4 cellular contexts compared by ENCODE assay signal in genomic region chr21:34456180-34456579, GRCh38. TPM values are rescaled to one million over a fixed set of nuclear protein-coding genes. Genes with fewer than 3 reads are reported as not detected.
"Had no signal": no experiment of that assay in that cellular context is flagged by ENCODE, and none has a peak within 500 bp of the region (broad histone marks: within the 10 kb centered on the region; RNA-seq: fewer than 3 reads in every experiment).

No MANE protein-coding gene starts in this region.

RNA-seq across cellular contexts. Expression of gene SMIM34, which starts 32.4 kb away (rescaled TPM):
- total RNA-seq: LHCN-M2, M059J, MCF 10A, NCI-H460 had no signal

RNA-seq across cellular contexts. Expression of gene KCNE1, which starts 55.8 kb away (rescaled TPM):
- total RNA-seq: LHCN-M2, M059J, NCI-H460 had no signal
